In the genomic region with DNA sequence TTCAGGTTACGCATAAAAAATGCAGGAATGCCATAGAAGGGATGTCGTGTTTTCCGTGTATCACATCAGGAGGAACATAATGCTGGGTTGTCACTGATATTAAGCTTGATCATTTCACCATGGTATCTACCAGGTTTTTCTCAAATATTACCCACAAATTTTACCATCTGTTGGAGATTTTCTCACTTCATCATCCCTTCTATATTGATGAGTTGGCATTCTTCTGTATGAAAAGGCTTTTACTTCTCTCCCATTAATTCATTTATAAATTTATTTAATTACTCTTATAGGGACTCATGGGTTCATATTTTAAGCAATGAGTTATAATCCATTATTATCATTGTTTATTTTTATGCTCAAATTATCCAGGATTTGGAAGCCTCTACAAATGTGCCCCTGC, we compare ENCODE assay signal across 7 cellular contexts.
"Had no signal": no experiment of that assay in that cellular context is flagged by ENCODE, and none has a peak within 500 bp of the region (broad histone marks: within the 10 kb centered on the region; RNA-seq: fewer than 3 reads in every experiment).

No MANE protein-coding gene starts in this region.

- H3K4me3 Mint-ChIP-seq: H9 had no signal

- H3K27ac ChIP-seq: KMS-11 had no signal

- H3K9ac ChIP-seq: KMS-11 had no signal

- DNase-seq: GOT3, H9, HCEC 1CT, KBM-7 had no signal

- H3K4me2 ChIP-seq: KMS-11 had no signal

- H3K9me3 Mint-ChIP-seq: H9 had no signal

- FAIRE-seq: H54, HTR-8/SVneo had no signal
